Comparison of ENCODE assay signal across 22 cellular contexts in the genomic region with DNA sequence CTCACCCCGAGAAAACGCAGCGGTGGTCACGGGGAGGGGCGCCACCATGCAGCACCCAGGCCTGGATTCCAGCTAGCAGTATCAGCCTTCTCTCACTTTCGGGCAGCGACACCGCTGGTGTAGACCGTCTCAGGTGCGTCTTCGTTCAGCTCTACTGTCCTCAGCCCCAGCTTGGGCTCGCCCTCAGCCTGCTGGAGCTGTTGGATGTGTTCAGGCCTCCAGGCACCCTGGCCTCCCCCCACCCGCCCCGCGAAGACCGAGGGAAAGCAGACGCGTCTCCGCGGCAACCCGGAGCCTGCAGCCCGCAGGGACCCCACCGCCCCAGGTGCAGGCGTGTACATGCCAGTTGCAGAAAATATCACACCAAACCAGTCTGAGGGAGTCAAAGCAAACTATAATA.
DNase-seq lines count a peak whose midpoint lies in the region; TF ChIP-seq lines count a peak whose summit lies in the region.
"Had no signal": no experiment of that assay in that cellular context is flagged by ENCODE, and none has a peak within 500 bp of the region (broad histone marks: within the 10 kb centered on the region; RNA-seq: fewer than 3 reads in every experiment).

No MANE protein-coding gene starts in this region.

- H3K9me3 Mint-ChIP-seq in glutamatergic neuron (ENCODE audit: unreplicated experiment) (peaks cover 6% of the 10 kb centered on the region), type B pancreatic cell (peaks cover 3% of the 10 kb centered on the region), nephron progenitor cell (peaks cover 8% of the 10 kb centered on the region)
- H3K9me3 Mint-ChIP-seq: activated CD4-positive, alpha-beta T cell treated with anti-CD3 and anti-CD28 coated beads, Interleukin-2, amount 10 ng/mL, durations not matched to agents 24 days and 14 days; dendritic cell treated with granulocyte-macrophage colony-stimulating factor and Interleukin-4, amounts not matched to agents 40 ng/mL and 50 ng/mL, for 4 days; HFFc6; nephron had no signal

- H3K4me1 Mint-ChIP-seq in glutamatergic neuron (ENCODE audit: low read depth, unreplicated experiment) (peaks cover 13% of the 10 kb centered on the region), type B pancreatic cell (ENCODE audit: unreplicated experiment) (no peaks in the 10 kb centered on the region), nephron progenitor cell (peaks cover 16% of the 10 kb centered on the region)

- H3K4me3 Mint-ChIP-seq in glutamatergic neuron (ENCODE audit: unreplicated experiment) (no peak overlapping the region), type B pancreatic cell (peak overlapping the region; percentile 58), nephron progenitor cell (no peak overlapping the region)
- H3K4me3 Mint-ChIP-seq: activated CD4-positive, alpha-beta T cell treated with anti-CD3 and anti-CD28 coated beads, Interleukin-2, amount 10 ng/mL, durations not matched to agents 24 days and 14 days; dendritic cell treated with granulocyte-macrophage colony-stimulating factor and Interleukin-4, amounts not matched to agents 40 ng/mL and 50 ng/mL, for 4 days; HFFc6; mesothelial cell of epicardium; nephron had no signal

- no peaks in the 10 kb centered on the region for H3K27me3 Mint-ChIP-seq in glutamatergic neuron (ENCODE audit: unreplicated experiment)
- H3K27me3 Mint-ChIP-seq in type B pancreatic cell: peaks cover under 1% of the 10 kb centered on the region
- H3K27me3 Mint-ChIP-seq in nephron progenitor cell (ENCODE audit: low read depth, poor library complexity): no peaks in the 10 kb centered on the region
- H3K27me3 Mint-ChIP-seq: activated CD4-positive, alpha-beta T cell treated with anti-CD3 and anti-CD28 coated beads, Interleukin-2, amount 10 ng/mL, durations not matched to agents 24 days and 14 days; dendritic cell treated with granulocyte-macrophage colony-stimulating factor and Interleukin-4, amounts not matched to agents 40 ng/mL and 50 ng/mL, for 4 days had no signal

- H3K36me3 Mint-ChIP-seq in glutamatergic neuron (ENCODE audit: unreplicated experiment) (no peaks in the 10 kb centered on the region), type B pancreatic cell (no peaks in the 10 kb centered on the region), nephron progenitor cell (ENCODE audit: low read depth) (no peaks in the 10 kb centered on the region)
- H3K36me3 Mint-ChIP-seq: mesothelial cell of epicardium had no signal

- H3K27ac Mint-ChIP-seq in glutamatergic neuron (ENCODE audit: unreplicated experiment): no peak overlapping the region
- peak overlapping the region; percentile 84 for H3K27ac Mint-ChIP-seq in type B pancreatic cell
- no peak overlapping the region for H3K27ac Mint-ChIP-seq in nephron progenitor cell
- H3K27ac Mint-ChIP-seq: activated CD4-positive, alpha-beta T cell treated with anti-CD3 and anti-CD28 coated beads, Interleukin-2, amount 10 ng/mL, durations not matched to agents 24 days and 14 days; dendritic cell treated with granulocyte-macrophage colony-stimulating factor and Interleukin-4, amounts not matched to agents 40 ng/mL and 50 ng/mL, for 4 days; HFFc6; nephron had no signal

- DNase-seq in NCI-H2081 (lab: John Stamatoyannopoulos, UW) (peak; percentile 59 to 63), NCI-H2081 treated with DMSO at 0.1 percent for 48 hours (lab: John Stamatoyannopoulos, UW) (no peak), NCI-H345 (lab: John Stamatoyannopoulos, UW) (peak; percentile 62), glutamatergic neuron (peak; percentile 27), type B pancreatic cell (ENCODE audit: extremely low spot score, unreplicated experiment) (no peak), cerebellar cortex (ENCODE audit: low spot score) (no peak), nephron progenitor cell (no peak)
- no peak for DNase-seq in activated CD4-positive, alpha-beta T cell treated with anti-CD3 and anti-CD28 coated beads for 48 hours
- DNase-seq: activated CD4-positive, alpha-beta T cell treated with anti-CD3 and anti-CD28 coated beads, Interleukin-2, amount 10 ng/mL, durations not matched to agents 24 days and 14 days; activated effector memory CD4-positive, alpha-beta T cell treated with anti-CD3 and anti-CD28 coated beads, Interleukin-2, amount 50 U/mL, for 16 hours; C1 segment of cervical spinal cord; DMS53; gastrocnemius medialis; HFFc6; IMR-90; left cardiac atrium; MG63; RPMI8226; stimulated activated CD4-positive, alpha-beta T cell treated with anti-CD3 and anti-CD28 coated beads, Interleukin-4, amount 100 ng/mL, for 24 hours had no signal

- TF ChIP-seq CTCF in glutamatergic neuron (IDR thresholded peaks at IDR 0.05; ENCODE audit: partially characterized antibody, unreplicated experiment) (no peak), type B pancreatic cell (conservative IDR thresholded peaks at IDR 0.05) (no peak), nephron progenitor cell (IDR thresholded peaks at IDR 0.05) (no peak)

Comparison
In these comparisons a context has a peak if more than half of its experiments do, and no peak if none do; other contexts are left out.
1. DNase-seq: peak in NCI-H2081 (2 of 2), NCI-H345 (single experiment) and glutamatergic neuron (single experiment); none in NCI-H2081 treated with DMSO at 0.1 percent for 48 hours (single experiment), type B pancreatic cell (single experiment), activated CD4-positive, alpha-beta T cell treated with anti-CD3 and anti-CD28 coated beads for 48 hours (single experiment), cerebellar cortex (single experiment) and nephron progenitor cell (single experiment).